In the genomic region with DNA sequence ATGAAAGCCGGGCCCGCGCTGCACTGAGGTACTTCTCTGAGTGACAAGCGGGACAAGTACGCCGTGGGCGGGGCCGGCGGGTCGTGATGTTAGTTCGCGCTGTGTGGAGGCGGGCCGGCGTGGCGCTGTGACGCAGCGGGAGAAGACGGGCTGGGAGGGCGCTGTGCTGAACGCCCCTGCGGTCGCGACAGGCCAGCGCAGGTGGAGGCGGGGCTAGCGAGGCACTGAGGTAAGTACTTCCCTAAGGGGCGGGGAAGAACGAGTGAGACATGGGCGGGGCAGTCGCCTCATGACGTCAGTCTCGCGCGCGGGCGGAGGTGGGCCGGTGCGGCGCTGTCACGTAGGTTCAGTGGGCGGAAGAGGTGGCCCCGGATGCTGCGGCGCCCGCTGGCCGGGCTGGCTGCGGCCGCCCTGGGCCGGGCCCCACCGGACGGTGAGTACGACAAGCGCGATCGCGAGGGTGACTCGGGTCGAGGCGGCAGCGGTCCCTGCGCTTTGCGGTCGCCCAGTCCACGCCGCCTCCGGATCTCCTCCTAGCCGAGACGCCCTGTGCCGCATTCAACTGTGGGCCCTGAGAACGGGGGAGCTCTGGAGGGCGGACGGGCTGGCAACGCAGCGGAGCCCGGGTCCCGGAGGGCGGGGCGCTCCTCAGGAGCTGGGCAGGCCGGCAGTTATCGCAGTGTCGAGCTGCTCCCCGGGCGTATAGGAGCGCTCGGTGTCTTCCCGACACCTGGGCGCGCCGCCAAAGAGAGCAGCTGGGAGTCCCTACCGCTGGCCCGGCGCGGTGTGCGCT, we compare ENCODE assay signal across 8 cellular contexts. TPM values are rescaled to one million over a fixed set of nuclear protein-coding genes. Genes with fewer than 3 reads are reported as not detected.
DNase-seq lines count a peak whose midpoint lies in the region; ATAC-seq and TF ChIP-seq lines count a peak whose summit lies in the region.

A gene with protein sequence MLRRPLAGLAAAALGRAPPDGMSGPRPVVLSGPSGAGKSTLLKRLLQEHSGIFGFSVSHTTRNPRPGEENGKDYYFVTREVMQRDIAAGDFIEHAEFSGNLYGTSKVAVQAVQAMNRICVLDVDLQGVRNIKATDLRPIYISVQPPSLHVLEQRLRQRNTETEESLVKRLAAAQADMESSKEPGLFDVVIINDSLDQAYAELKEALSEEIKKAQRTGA (plus strand): TSS at position 349 of the 793 bp plus-strand sequence. CDS start 24 bp downstream, at position 373.

- peak within 1 kb of the TSS; percentile 100 for H3K4me3 Mint-ChIP-seq in T-helper 2 cell treated with Interferon-gamma antibody and Interleukin-4, amounts not matched to agents 5 μg/mL and 100 μg/mL, for 36 hours

- peak within 1 kb of the TSS; percentile 90 to 96 for H3K27ac ChIP-seq in ascending aorta
- H3K27ac ChIP-seq in right cardiac atrium (ENCODE audit: low read length): peak within 1 kb of the TSS; percentile 83
- peak within 1 kb of the TSS; percentile 87 to 96 for H3K27ac ChIP-seq in uterus

- H3K9me3 ChIP-seq in ascending aorta (no peaks in the 10 kb centered on the region), right cardiac atrium (ENCODE audit: control insufficient read depth, low read length) (no peaks in the 10 kb centered on the region), uterus (no peaks in the 10 kb centered on the region)

- peak within 1 kb of the TSS; percentile 98 for H3K27ac Mint-ChIP-seq in T-helper 2 cell treated with Interferon-gamma antibody and Interleukin-4, amounts not matched to agents 5 μg/mL and 100 μg/mL, for 36 hours

- H3K27me3 Mint-ChIP-seq in T-helper 2 cell treated with Interferon-gamma antibody and Interleukin-4, amounts not matched to agents 5 μg/mL and 100 μg/mL, for 36 hours (ENCODE audit: low read depth): peaks cover 24% of the 10 kb centered on the region

- peak within 1 kb of the TSS; percentile 79 to 92 for H3K4me3 ChIP-seq in ascending aorta
- peak within 1 kb of the TSS; percentile 72 for H3K4me3 ChIP-seq in right cardiac atrium (ENCODE audit: low read length)
- H3K4me3 ChIP-seq in uterus: peak within 1 kb of the TSS; percentile 78 to 99

- H3K27me3 ChIP-seq in ascending aorta (no peaks in the 10 kb centered on the region), right cardiac atrium (ENCODE audit: control insufficient read depth, insufficient read depth) (no peaks in the 10 kb centered on the region), uterus (no peaks in the 10 kb centered on the region)

- peak in 1 of 3 experiments; percentile 17 for TF ChIP-seq CTCF in ascending aorta (IDR thresholded peaks at IDR 0.05)
- peak in 3 of 4 experiments; percentile 35 to 73 (median 44) for TF ChIP-seq CTCF in uterus (IDR thresholded peaks at IDR 0.05)

- ATAC-seq in GM18505 (IDR thresholded peaks at IDR 0.05; ENCODE audit: unreplicated experiment): peak; percentile 88
- ATAC-seq in HG02973 (IDR thresholded peaks at IDR 0.05; ENCODE audit: unreplicated experiment): peak; percentile 89
- ATAC-seq in right cardiac atrium: peak; percentile 96 to 97

- no peaks in the 10 kb centered on the region for H3K9me3 Mint-ChIP-seq in T-helper 2 cell treated with Interferon-gamma antibody and Interleukin-4, amounts not matched to agents 5 μg/mL and 100 μg/mL, for 36 hours

- intact Hi-C loops in ascending aorta (cut with DNase I) (loop anchor here (1.0 to 2.0 kb wide), 5 partner anchors 9 to 347 kb away; a partner anchor contains a TSS), right cardiac atrium (cut with DNase I) (loop anchor here in 1 of 4 donors (1.0 to 10.0 kb wide), 3 partner anchors 23 to 365 kb away; no protein-coding TSS in a partner anchor), uterus (cut with DNase I; ENCODE audit: low total_unique reads) (no loop called here)

- H3K36me3 Mint-ChIP-seq in T-helper 2 cell treated with Interferon-gamma antibody and Interleukin-4, amounts not matched to agents 5 μg/mL and 100 μg/mL, for 36 hours (ENCODE audit: low read depth): peaks cover 10% of the 10 kb centered on the region

- DNase-seq in NCI-H1930 (lab: John Stamatoyannopoulos, UW) (peak; percentile 98 to 99), ascending aorta (ENCODE audit: low spot score in 2 of 2) (peak; percentile 100), right cardiac atrium (peak; percentile 100), pulmonary artery endothelial cell (ENCODE audit: low read depth, low spot score) (peak; percentile 98), uterus (peak; percentile 99 to 100)
- DNase-seq in T-helper 2 cell treated with Interferon-gamma antibody and Interleukin-4, amounts not matched to agents 5 μg/mL and 100 μg/mL, for 36 hours (ENCODE audit: low spot score): peak; percentile 100

- H3K36me3 ChIP-seq in ascending aorta (peaks cover 2 to 7% of the 10 kb centered on the region in 2 donors), uterus (no peaks in the 10 kb centered on the region)

- H3K4me1 ChIP-seq in ascending aorta (peaks cover 18 to 34% of the 10 kb centered on the region in 2 donors), right cardiac atrium (ENCODE audit: control insufficient read depth, insufficient read depth, low read length) (peaks cover 14% of the 10 kb centered on the region), uterus (peaks cover 0 to 26% of the 10 kb centered on the region in 2 donors)

- TF ChIP-seq POLR2A in GM18505 (IDR thresholded peaks at IDR 0.05; ENCODE audit: borderline replicate concordance, extremely low read depth, insufficient read depth, insufficient read length): peak; percentile 92
- TF ChIP-seq POLR2A in uterus (IDR thresholded peaks at IDR 0.05): peak; percentile 91 to 99

- WGBS in right cardiac atrium: under 1% methylated on average over 95 of the region's 95 CpGs

- peaks cover 27% of the 10 kb centered on the region for H3K4me1 Mint-ChIP-seq in T-helper 2 cell treated with Interferon-gamma antibody and Interleukin-4, amounts not matched to agents 5 μg/mL and 100 μg/mL, for 36 hours (ENCODE audit: low read depth)

RNA-seq across cellular contexts. Expression of the gene that starts here (rescaled TPM):
- 979 TPM for total RNA-seq in ascending aorta
- total RNA-seq in right cardiac atrium: 100 to 1,000 TPM; 151 to 202 (median 169) TPM
- 315 TPM for polyA plus RNA-seq in right cardiac atrium
- total RNA-seq in pulmonary artery endothelial cell: 372 and 489 TPM in 2 replicates
- 100 to 1,000 TPM; 124 to 406 (median 289) TPM for total RNA-seq in uterus

Comparison
In these comparisons a context has a peak if more than half of its experiments do, and no peak if none do; other contexts are left out.
1. Peak in every context shown above with its lines: DNase-seq, ATAC-seq, H3K4me3 ChIP-seq and H3K27ac ChIP-seq.